9 cellular contexts compared by ENCODE assay signal in the genomic region with DNA sequence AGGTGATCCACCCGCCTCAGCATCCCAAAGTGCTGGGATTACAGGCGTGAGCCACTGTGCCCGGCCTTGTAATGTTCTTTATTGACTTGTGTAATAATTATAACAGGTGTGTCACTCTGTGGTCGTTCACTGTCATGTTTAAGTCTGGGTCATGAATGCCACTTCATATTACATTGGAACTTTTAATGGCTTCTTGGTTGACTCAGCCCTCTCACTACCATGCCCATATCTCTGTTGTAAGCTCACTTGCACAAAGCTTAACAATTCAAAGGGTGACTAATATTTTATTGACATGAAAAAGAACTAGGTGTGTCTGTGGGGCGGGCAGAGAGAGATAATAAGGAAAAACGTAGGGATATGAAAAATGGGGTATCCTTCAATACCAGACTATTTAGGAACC.
"Had no signal": no experiment of that assay in that cellular context is flagged by ENCODE, and none has a peak within 500 bp of the region (broad histone marks: within the 10 kb centered on the region; RNA-seq: fewer than 3 reads in every experiment).

No MANE protein-coding gene starts in this region.

- FAIRE-seq: HepG2 had no signal

- H2AFZ ChIP-seq: GM23248 had no signal

- H3K4me3 Mint-ChIP-seq: HFFc6, IgD-negative memory B cell had no signal

- H3K36me3 Mint-ChIP-seq: IgD-negative memory B cell had no signal

- H3K27ac Mint-ChIP-seq: HFFc6, IgD-negative memory B cell had no signal

- H3K4me1 Mint-ChIP-seq: IgD-negative memory B cell had no signal

- H3K27ac ChIP-seq: GM23248, HL-60 had no signal

- H3K9ac ChIP-seq: GM23248 had no signal

- H3K36me3 ChIP-seq: HAP-1 had no signal

- H3K9me3 Mint-ChIP-seq: HFFc6 had no signal

- H3K4me3 ChIP-seq: GM23248, HAP-1 had no signal

- DNase-seq: GM23248, GOT3, H7, HFFc6 had no signal

- H3K27me3 Mint-ChIP-seq: IgD-negative memory B cell had no signal

- H3K4me1 ChIP-seq: HAP-1 had no signal

- H3K9me3 ChIP-seq: HAP-1 had no signal

- ATAC-seq: HCT116, HepG2 had no signal
